30 cellular contexts compared by ENCODE assay signal in genomic region chr6:12813321-12813720, GRCh38.
A peak's percentile ranks its signal among the peaks of the same experiment; 100 is the strongest.
DNase-seq lines count a peak whose midpoint lies in the region; TF ChIP-seq lines count a peak whose summit lies in the region.
"Had no signal": no experiment of that assay in that cellular context is flagged by ENCODE, and none has a peak within 500 bp of the region (broad histone marks: within the 10 kb centered on the region; RNA-seq: fewer than 3 reads in every experiment).

No MANE protein-coding gene starts in this region.

- H3K4me3 ChIP-seq in OCI-LY7 (ENCODE audit: low read depth, low read length, poor library complexity, severe bottlenecking), result no peak overlapping the region
- H3K4me3 ChIP-seq in ovary, result no peak overlapping the region
- H3K4me3 ChIP-seq: ascending aorta, lower lobe of right lung, mucosa of descending colon, pancreas, SK-N-MC had no signal

- no peaks in the 10 kb centered on the region for H3K36me3 ChIP-seq in OCI-LY7 (ENCODE audit: insufficient read depth, low read length)
- H3K36me3 ChIP-seq in ovary, result no peaks in the 10 kb centered on the region
- H3K36me3 ChIP-seq: ascending aorta, lower lobe of right lung, pancreas had no signal

- CTCF ChIA-PET in OCI-LY7 (lab: Charles Lee; ENCODE audit: unreplicated experiment), result no interaction called here

- no peak overlapping the region for H3K4me3 Mint-ChIP-seq in T-helper 2 cell treated with Interferon-gamma antibody and Interleukin-4, amounts not matched to agents 5 μg/mL and 100 μg/mL, for 36 hours
- H3K4me3 Mint-ChIP-seq: activated naive CD8-positive, alpha-beta T cell treated with anti-CD3 and anti-CD28 coated beads, Interleukin-2, amount 10 ng/mL, durations not matched to agents 7 days and 5 days; CD4-positive, alpha-beta T cell; nephron; T-helper 17 cell; type B pancreatic cell had no signal

- H3K79me2 ChIP-seq in OCI-LY7 (ENCODE audit: insufficient read depth, low read depth, low read length), result no peaks in the 10 kb centered on the region

- no peak overlapping the region for H3K27ac Mint-ChIP-seq in T-helper 2 cell treated with Interferon-gamma antibody and Interleukin-4, amounts not matched to agents 5 μg/mL and 100 μg/mL, for 36 hours
- H3K27ac Mint-ChIP-seq: activated naive CD8-positive, alpha-beta T cell treated with anti-CD3 and anti-CD28 coated beads, Interleukin-2, amount 10 ng/mL, durations not matched to agents 7 days and 5 days; CD4-positive, alpha-beta T cell; nephron; T-helper 17 cell; type B pancreatic cell had no signal

- TF ChIP-seq POLR2A in ovary (IDR thresholded peaks at IDR 0.05), result no peak

- WGBS in ovary, 3 donors, result 84 to 95% (median 85%) methylated on average over 2 of the region's 2 CpGs

- intact Hi-C loops in OCI-LY7 (cut with micrococcal nuclease; ENCODE audit: unreplicated experiment), result loop anchor here (10.0 kb wide), 1 partner anchor 291 kb away; no protein-coding TSS in a partner anchor
- intact Hi-C loops in ovary (cut with DNase I), result no loop called here

- H3K27me3 Mint-ChIP-seq in T-helper 2 cell treated with Interferon-gamma antibody and Interleukin-4, amounts not matched to agents 5 μg/mL and 100 μg/mL, for 36 hours (ENCODE audit: low read depth), result peaks cover 2% of the 10 kb centered on the region
- H3K27me3 Mint-ChIP-seq: type B pancreatic cell had no signal

- H3K27ac ChIP-seq in OCI-LY7 (ENCODE audit: low read depth, low read length, poor library complexity, severe bottlenecking) (no peak overlapping the region), ovary (no peak overlapping the region)
- H3K27ac ChIP-seq: ascending aorta, lower lobe of right lung, pancreas, SK-N-MC had no signal

- H2AFZ ChIP-seq in OCI-LY7 (ENCODE audit: low read length), result no peak overlapping the region

- no peaks in the 10 kb centered on the region for H3K27me3 ChIP-seq in ovary
- H3K27me3 ChIP-seq: ascending aorta, pancreas had no signal

- no peak overlapping the region for H3K4me2 ChIP-seq in OCI-LY7 (ENCODE audit: low read length)

- H3K9me3 Mint-ChIP-seq in T-helper 2 cell treated with Interferon-gamma antibody and Interleukin-4, amounts not matched to agents 5 μg/mL and 100 μg/mL, for 36 hours, result no peaks in the 10 kb centered on the region
- H3K9me3 Mint-ChIP-seq: activated naive CD8-positive, alpha-beta T cell treated with anti-CD3 and anti-CD28 coated beads, Interleukin-2, amount 10 ng/mL, durations not matched to agents 7 days and 5 days; CD4-positive, alpha-beta T cell; nephron; type B pancreatic cell had no signal

- no peaks in the 10 kb centered on the region for H3K4me1 Mint-ChIP-seq in T-helper 2 cell treated with Interferon-gamma antibody and Interleukin-4, amounts not matched to agents 5 μg/mL and 100 μg/mL, for 36 hours (ENCODE audit: low read depth)
- H3K4me1 Mint-ChIP-seq: activated naive CD8-positive, alpha-beta T cell treated with anti-CD3 and anti-CD28 coated beads, Interleukin-2, amount 10 ng/mL, durations not matched to agents 7 days and 5 days; nephron; T-helper 17 cell had no signal

- no peaks in the 10 kb centered on the region for H3K9me2 ChIP-seq in OCI-LY7 (ENCODE audit: insufficient read depth, low read length)

- no peaks in the 10 kb centered on the region for H4K20me1 ChIP-seq in OCI-LY7 (ENCODE audit: insufficient read depth, low read length)

- TF ChIP-seq CTCF in OCI-LY7 (conservative IDR thresholded peaks at IDR 0.05; ENCODE audit: low read length), result no peak
- TF ChIP-seq CTCF in ovary (IDR thresholded peaks at IDR 0.05), result no peak

- H3K9me3 ChIP-seq in OCI-LY7 (ENCODE audit: low read length), result no peaks in the 10 kb centered on the region
- H3K9me3 ChIP-seq in ovary, result no peaks in the 10 kb centered on the region
- H3K9me3 ChIP-seq: ascending aorta, lower lobe of right lung, mucosa of descending colon, pancreas had no signal

- DNase-seq in GM04504 (ENCODE audit: low read depth) (peak; percentile 47), RPMI7951 (ENCODE audit: low read depth) (peak; percentile 83), iris pigment epithelial cell (ENCODE audit: low read depth) (peak; percentile 4), OCI-LY7 (ENCODE audit: low spot score) (no peak), ovary (no peak)
- DNase-seq in activated naive CD4-positive, alpha-beta T cell treated with Interleukin-2 at 50 U/mL for 16 hours, result no peak
- no peak for DNase-seq in T-helper 2 cell treated with Interferon-gamma antibody and Interleukin-4, amounts not matched to agents 5 μg/mL and 100 μg/mL, for 36 hours (ENCODE audit: low spot score)
- DNase-seq: activated CD4-positive, alpha-beta T cell treated with anti-CD3 and anti-CD28 coated beads for 4 hours; activated CD8-positive, alpha-beta memory T cell treated with anti-CD3 and anti-CD28 coated beads for 24 hours; activated effector memory CD4-positive, alpha-beta T cell treated with anti-CD3 and anti-CD28 coated beads, Interleukin-2, amount 50 U/mL, for 16 hours; activated naive CD8-positive, alpha-beta T cell treated with anti-CD3 and anti-CD28 coated beads, Interleukin-2, amount 10 ng/mL, durations not matched to agents 7 days and 5 days; activated T-cell treated with anti-CD3 and anti-CD28 coated beads, Interleukin-2, amount 50 U/mL, for 1 hour; CD4-positive, alpha-beta T cell; dermis blood vessel endothelial cell; glutamatergic neuron; H7; kidney; lower lobe of right lung; mucosa of descending colon; NCI-H1417 treated with DMSO at 0.1 percent for 48 hours; NCI-H2081 treated with DMSO at 0.1 percent for 48 hours; pancreas; right cardiac atrium; stimulated activated CD4-positive, alpha-beta T cell treated with anti-CD3 and anti-CD28 coated beads, Interleukin-12 subunit alpha, Interleukin-12 subunit beta, amount 100 ng/mL, for 4 hours; stimulated activated CD4-positive, alpha-beta T cell treated with anti-CD3 and anti-CD28 coated beads, Interleukin-4, amount 100 ng/mL, for 1 hour; T-helper 17 cell had no signal

- H3K4me1 ChIP-seq in OCI-LY7 (ENCODE audit: insufficient read depth, low read length, poor library complexity, severe bottlenecking) (no peaks in the 10 kb centered on the region), ovary (ENCODE audit: insufficient read depth) (no peaks in the 10 kb centered on the region)
- H3K4me1 ChIP-seq: ascending aorta, lower lobe of right lung, pancreas had no signal

- no peaks in the 10 kb centered on the region for H3K36me3 Mint-ChIP-seq in T-helper 2 cell treated with Interferon-gamma antibody and Interleukin-4, amounts not matched to agents 5 μg/mL and 100 μg/mL, for 36 hours (ENCODE audit: low read depth)
- H3K36me3 Mint-ChIP-seq: activated naive CD8-positive, alpha-beta T cell treated with anti-CD3 and anti-CD28 coated beads, Interleukin-2, amount 10 ng/mL, durations not matched to agents 7 days and 5 days; type B pancreatic cell had no signal

- BruUV-seq in OCI-LY7 (replicated peaks; lab: Mats Ljungman, UMichigan), result no TSS peak

- POLR2A ChIA-PET in OCI-LY7 (lab: Charles Lee), result no interaction called here

- no peak for TF ChIP-seq EP300 in ovary (IDR thresholded peaks at IDR 0.05)

Comparison
In these comparisons a context has a peak if more than half of its experiments do, and no peak if none do; other contexts are left out.
1. DNase-seq: peak in GM04504 (single experiment), RPMI7951 (single experiment) and iris pigment epithelial cell (single experiment); none in activated naive CD4-positive, alpha-beta T cell treated with Interleukin-2 at 50 U/mL for 16 hours (single experiment), T-helper 2 cell treated with Interferon-gamma antibody and Interleukin-4, amounts not matched to agents 5 μg/mL and 100 μg/mL, for 36 hours (single experiment), OCI-LY7 (single experiment) and ovary (0 of 5).